Comparison of ENCODE assay signal across 1 cellular context in the genomic region with DNA sequence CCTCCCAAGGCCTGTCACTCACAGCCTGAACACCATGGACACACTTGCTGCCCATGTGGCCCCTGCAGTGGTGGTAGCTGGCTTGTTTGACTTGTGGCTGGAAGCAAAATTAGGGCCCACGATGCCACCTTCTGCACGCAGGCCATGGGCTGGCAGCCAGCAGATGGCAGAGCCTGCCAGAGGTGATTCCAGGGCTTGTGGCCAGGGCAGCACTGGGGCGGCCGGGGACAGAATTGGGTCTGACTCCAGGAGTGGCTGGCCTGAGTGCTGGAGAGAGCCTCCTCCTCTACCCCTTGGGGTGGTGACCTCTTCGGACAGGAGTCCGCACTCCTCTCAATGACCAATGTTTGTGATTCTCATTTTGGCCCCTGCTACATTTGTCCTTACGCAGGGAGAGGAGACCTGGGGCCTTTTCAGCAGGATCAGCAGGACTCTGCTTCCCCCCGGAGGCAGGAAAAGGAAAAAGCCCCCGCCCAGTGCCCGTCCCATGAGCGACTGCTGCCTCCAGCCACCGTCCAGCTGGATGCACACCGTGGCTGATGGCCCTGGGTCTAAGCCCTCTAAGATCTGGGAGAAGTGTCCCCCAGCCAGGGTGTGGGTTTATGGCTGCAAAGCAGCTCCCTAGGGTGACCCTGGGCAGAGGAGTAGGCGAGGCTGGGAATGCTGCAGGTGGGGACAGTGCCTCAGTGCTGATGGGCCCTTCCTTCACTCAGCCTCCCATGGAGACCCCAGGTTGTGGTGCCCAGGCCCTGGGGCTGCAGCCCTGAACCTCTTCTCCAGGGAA.
TF ChIP-seq lines count a peak whose summit lies in the region.

No MANE protein-coding gene starts in this region.

TF ChIP-seq in K562, 482 proteins besides CTCF, POLR2A, EP300 and RAD21 (continued from another document and continues in another):
- TF ChIP-seq, protein P1, sequence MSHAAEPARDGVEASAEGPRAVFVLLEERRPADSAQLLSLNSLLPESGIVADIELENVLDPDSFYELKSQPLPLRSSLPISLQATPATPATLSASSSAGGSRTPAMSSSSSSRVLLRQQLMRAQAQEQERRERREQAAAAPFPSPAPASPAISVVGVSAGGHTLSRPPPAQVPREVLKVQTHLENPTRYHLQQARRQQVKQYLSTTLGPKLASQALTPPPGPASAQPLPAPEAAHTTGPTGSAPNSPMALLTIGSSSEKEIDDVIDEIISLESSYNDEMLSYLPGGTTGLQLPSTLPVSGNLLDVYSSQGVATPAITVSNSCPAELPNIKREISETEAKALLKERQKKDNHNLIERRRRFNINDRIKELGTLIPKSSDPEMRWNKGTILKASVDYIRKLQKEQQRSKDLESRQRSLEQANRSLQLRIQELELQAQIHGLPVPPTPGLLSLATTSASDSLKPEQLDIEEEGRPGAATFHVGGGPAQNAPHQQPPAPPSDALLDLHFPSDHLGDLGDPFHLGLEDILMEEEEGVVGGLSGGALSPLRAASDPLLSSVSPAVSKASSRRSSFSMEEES (CRISPR knock-in tag; IDR thresholded peaks at IDR 0.05) = no peak
- TF ChIP-seq RHOXF2B (CRISPR knock-in tag; conservative IDR thresholded peaks at IDR 0.05) (no peak), ZNF75A (CRISPR knock-in tag; IDR thresholded peaks at IDR 0.05) (no peak), ZNF239 (CRISPR knock-in tag; IDR thresholded peaks at IDR 0.05) (peak; percentile 47; the same call in 1 of the 2 replicates), STAG1 (CRISPR knock-in tag; IDR thresholded peaks at IDR 0.05; ENCODE audit: borderline replicate concordance) (peak; percentile 94), SNIP1 (IDR thresholded peaks at IDR 0.05; ENCODE audit: low read depth) (no peak), FOXP1 (CRISPR knock-in tag; IDR thresholded peaks at IDR 0.05) (no peak), NR2C1 (IDR thresholded peaks at IDR 0.05) (no peak), NR2C1 (tag; IDR thresholded peaks at IDR 0.05) (peak; percentile 42; the same call in 1 of the 2 replicates), PRPF4 (IDR thresholded peaks at IDR 0.05; ENCODE audit: insufficient read depth, low read depth, low read length, poor library complexity, severe bottlenecking) (no peak), POLR2G (IDR thresholded peaks at IDR 0.05; ENCODE audit: low read depth, low read length) (peak; percentile 74), YY1 (IDR thresholded peaks at IDR 0.05; ENCODE audit: borderline replicate concordance in 1 of 3, control insufficient read depth in 1 of 3, extremely low read depth in 1 of 3, insufficient read depth in 3 of 3, insufficient read length in 1 of 3, insufficient replicate concordance in 2 of 3, low read depth in 1 of 3, low read length in 2 of 3) (no peak), RBM22 (IDR thresholded peaks at IDR 0.05; ENCODE audit: low read depth, low read length, poor library complexity, severe bottlenecking) (no peak), SMARCE1 (IDR thresholded peaks at IDR 0.05) (no peak), CCAR2 (IDR thresholded peaks at IDR 0.05; ENCODE audit: low read depth, low read length) (no peak), DPF2 (IDR thresholded peaks at IDR 0.05) (no peak), HMG20A (CRISPR knock-in tag; conservative IDR thresholded peaks at IDR 0.05) (no peak), MIER1 (IDR thresholded peaks at IDR 0.05; ENCODE audit: low read depth) (no peak), ZNF551 (CRISPR knock-in tag; IDR thresholded peaks at IDR 0.05) (no peak), NELFE (IDR thresholded peaks at IDR 0.05; ENCODE audit: insufficient read depth, insufficient read length) (no peak), ZNF316 (IDR thresholded peaks at IDR 0.05) (no peak), ZNF384 (IDR thresholded peaks at IDR 0.05; ENCODE audit: low read depth, low read length) (peak; percentile 54), GATAD2A (IDR thresholded peaks at IDR 0.05) (peak; percentile 33; the same call in 1 of the 2 replicates), TAF9B (IDR thresholded peaks at IDR 0.05; ENCODE audit: partially characterized antibody) (no peak)
- TF ChIP-seq, protein P2, sequence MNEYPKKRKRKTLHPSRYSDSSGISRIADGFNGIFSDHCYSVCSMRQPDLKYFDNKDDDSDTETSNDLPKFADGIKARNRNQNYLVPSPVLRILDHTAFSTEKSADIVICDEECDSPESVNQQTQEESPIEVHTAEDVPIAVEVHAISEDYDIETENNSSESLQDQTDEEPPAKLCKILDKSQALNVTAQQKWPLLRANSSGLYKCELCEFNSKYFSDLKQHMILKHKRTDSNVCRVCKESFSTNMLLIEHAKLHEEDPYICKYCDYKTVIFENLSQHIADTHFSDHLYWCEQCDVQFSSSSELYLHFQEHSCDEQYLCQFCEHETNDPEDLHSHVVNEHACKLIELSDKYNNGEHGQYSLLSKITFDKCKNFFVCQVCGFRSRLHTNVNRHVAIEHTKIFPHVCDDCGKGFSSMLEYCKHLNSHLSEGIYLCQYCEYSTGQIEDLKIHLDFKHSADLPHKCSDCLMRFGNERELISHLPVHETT (CRISPR knock-in tag; conservative IDR thresholded peaks at IDR 0.05 in 1 of 2, IDR thresholded peaks at IDR 0.05 in 1 of 2) = peak in 1 of 2 experiments; percentile 65; a peak in 1 of 4 replicates
- TF ChIP-seq, protein P3, sequence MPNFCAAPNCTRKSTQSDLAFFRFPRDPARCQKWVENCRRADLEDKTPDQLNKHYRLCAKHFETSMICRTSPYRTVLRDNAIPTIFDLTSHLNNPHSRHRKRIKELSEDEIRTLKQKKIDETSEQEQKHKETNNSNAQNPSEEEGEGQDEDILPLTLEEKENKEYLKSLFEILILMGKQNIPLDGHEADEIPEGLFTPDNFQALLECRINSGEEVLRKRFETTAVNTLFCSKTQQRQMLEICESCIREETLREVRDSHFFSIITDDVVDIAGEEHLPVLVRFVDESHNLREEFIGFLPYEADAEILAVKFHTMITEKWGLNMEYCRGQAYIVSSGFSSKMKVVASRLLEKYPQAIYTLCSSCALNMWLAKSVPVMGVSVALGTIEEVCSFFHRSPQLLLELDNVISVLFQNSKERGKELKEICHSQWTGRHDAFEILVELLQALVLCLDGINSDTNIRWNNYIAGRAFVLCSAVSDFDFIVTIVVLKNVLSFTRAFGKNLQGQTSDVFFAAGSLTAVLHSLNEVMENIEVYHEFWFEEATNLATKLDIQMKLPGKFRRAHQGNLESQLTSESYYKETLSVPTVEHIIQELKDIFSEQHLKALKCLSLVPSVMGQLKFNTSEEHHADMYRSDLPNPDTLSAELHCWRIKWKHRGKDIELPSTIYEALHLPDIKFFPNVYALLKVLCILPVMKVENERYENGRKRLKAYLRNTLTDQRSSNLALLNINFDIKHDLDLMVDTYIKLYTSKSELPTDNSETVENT (CRISPR knock-in tag; IDR thresholded peaks at IDR 0.05) = no peak
- TF ChIP-seq, protein P4, sequence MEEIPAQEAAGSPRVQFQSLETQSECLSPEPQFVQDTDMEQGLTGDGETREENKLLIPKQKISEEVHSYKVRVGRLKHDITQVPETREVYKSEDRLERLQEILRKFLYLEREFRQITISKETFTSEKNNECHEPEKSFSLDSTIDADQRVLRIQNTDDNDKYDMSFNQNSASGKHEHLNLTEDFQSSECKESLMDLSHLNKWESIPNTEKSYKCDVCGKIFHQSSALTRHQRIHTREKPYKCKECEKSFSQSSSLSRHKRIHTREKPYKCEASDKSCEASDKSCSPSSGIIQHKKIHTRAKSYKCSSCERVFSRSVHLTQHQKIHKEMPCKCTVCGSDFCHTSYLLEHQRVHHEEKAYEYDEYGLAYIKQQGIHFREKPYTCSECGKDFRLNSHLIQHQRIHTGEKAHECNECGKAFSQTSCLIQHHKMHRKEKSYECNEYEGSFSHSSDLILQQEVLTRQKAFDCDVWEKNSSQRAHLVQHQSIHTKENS (CRISPR knock-in tag; IDR thresholded peaks at IDR 0.05) = no peak
- TF ChIP-seq, protein P5, sequence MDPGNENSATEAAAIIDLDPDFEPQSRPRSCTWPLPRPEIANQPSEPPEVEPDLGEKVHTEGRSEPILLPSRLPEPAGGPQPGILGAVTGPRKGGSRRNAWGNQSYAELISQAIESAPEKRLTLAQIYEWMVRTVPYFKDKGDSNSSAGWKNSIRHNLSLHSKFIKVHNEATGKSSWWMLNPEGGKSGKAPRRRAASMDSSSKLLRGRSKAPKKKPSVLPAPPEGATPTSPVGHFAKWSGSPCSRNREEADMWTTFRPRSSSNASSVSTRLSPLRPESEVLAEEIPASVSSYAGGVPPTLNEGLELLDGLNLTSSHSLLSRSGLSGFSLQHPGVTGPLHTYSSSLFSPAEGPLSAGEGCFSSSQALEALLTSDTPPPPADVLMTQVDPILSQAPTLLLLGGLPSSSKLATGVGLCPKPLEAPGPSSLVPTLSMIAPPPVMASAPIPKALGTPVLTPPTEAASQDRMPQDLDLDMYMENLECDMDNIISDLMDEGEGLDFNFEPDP (CRISPR knock-in tag; IDR thresholded peaks at IDR 0.05) = peak; percentile 85; the same call in 1 of the 2 replicates
- TF ChIP-seq, protein P6, sequence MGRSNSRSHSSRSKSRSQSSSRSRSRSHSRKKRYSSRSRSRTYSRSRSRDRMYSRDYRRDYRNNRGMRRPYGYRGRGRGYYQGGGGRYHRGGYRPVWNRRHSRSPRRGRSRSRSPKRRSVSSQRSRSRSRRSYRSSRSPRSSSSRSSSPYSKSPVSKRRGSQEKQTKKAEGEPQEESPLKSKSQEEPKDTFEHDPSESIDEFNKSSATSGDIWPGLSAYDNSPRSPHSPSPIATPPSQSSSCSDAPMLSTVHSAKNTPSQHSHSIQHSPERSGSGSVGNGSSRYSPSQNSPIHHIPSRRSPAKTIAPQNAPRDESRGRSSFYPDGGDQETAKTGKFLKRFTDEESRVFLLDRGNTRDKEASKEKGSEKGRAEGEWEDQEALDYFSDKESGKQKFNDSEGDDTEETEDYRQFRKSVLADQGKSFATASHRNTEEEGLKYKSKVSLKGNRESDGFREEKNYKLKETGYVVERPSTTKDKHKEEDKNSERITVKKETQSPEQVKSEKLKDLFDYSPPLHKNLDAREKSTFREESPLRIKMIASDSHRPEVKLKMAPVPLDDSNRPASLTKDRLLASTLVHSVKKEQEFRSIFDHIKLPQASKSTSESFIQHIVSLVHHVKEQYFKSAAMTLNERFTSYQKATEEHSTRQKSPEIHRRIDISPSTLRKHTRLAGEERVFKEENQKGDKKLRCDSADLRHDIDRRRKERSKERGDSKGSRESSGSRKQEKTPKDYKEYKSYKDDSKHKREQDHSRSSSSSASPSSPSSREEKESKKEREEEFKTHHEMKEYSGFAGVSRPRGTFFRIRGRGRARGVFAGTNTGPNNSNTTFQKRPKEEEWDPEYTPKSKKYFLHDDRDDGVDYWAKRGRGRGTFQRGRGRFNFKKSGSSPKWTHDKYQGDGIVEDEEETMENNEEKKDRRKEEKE (IDR thresholded peaks at IDR 0.05; ENCODE audit: borderline replicate concordance in 1 of 2, control insufficient read depth in 1 of 2, low read depth in 2 of 2, low read length in 1 of 2) = 0 out of 4 replicates have a peak, but pooled peaks of 1 of the 2 experiments have one; percentile 31
- TF ChIP-seq, protein P7, sequence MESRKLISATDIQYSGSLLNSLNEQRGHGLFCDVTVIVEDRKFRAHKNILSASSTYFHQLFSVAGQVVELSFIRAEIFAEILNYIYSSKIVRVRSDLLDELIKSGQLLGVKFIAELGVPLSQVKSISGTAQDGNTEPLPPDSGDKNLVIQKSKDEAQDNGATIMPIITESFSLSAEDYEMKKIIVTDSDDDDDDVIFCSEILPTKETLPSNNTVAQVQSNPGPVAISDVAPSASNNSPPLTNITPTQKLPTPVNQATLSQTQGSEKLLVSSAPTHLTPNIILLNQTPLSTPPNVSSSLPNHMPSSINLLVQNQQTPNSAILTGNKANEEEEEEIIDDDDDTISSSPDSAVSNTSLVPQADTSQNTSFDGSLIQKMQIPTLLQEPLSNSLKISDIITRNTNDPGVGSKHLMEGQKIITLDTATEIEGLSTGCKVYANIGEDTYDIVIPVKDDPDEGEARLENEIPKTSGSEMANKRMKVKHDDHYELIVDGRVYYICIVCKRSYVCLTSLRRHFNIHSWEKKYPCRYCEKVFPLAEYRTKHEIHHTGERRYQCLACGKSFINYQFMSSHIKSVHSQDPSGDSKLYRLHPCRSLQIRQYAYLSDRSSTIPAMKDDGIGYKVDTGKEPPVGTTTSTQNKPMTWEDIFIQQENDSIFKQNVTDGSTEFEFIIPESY (CRISPR knock-in tag; IDR thresholded peaks at IDR 0.05) = no peak
- TF ChIP-seq, protein P8, sequence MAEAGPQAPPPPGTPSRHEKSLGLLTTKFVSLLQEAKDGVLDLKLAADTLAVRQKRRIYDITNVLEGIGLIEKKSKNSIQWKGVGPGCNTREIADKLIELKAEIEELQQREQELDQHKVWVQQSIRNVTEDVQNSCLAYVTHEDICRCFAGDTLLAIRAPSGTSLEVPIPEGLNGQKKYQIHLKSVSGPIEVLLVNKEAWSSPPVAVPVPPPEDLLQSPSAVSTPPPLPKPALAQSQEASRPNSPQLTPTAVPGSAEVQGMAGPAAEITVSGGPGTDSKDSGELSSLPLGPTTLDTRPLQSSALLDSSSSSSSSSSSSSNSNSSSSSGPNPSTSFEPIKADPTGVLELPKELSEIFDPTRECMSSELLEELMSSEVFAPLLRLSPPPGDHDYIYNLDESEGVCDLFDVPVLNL (CRISPR knock-in tag; IDR thresholded peaks at IDR 0.05; ENCODE audit: low read depth) = no peak
- TF ChIP-seq, protein P9, sequence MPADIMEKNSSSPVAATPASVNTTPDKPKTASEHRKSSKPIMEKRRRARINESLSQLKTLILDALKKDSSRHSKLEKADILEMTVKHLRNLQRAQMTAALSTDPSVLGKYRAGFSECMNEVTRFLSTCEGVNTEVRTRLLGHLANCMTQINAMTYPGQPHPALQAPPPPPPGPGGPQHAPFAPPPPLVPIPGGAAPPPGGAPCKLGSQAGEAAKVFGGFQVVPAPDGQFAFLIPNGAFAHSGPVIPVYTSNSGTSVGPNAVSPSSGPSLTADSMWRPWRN (IDR thresholded peaks at IDR 0.05; ENCODE audit: low read depth) = no peak
- TF ChIP-seq, protein P10, sequence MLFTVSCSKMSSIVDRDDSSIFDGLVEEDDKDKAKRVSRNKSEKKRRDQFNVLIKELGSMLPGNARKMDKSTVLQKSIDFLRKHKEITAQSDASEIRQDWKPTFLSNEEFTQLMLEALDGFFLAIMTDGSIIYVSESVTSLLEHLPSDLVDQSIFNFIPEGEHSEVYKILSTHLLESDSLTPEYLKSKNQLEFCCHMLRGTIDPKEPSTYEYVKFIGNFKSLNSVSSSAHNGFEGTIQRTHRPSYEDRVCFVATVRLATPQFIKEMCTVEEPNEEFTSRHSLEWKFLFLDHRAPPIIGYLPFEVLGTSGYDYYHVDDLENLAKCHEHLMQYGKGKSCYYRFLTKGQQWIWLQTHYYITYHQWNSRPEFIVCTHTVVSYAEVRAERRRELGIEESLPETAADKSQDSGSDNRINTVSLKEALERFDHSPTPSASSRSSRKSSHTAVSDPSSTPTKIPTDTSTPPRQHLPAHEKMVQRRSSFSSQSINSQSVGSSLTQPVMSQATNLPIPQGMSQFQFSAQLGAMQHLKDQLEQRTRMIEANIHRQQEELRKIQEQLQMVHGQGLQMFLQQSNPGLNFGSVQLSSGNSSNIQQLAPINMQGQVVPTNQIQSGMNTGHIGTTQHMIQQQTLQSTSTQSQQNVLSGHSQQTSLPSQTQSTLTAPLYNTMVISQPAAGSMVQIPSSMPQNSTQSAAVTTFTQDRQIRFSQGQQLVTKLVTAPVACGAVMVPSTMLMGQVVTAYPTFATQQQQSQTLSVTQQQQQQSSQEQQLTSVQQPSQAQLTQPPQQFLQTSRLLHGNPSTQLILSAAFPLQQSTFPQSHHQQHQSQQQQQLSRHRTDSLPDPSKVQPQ (CRISPR knock-in tag; IDR thresholded peaks at IDR 0.05; ENCODE audit: borderline replicate concordance) = no peak
- TF ChIP-seq, protein P11, sequence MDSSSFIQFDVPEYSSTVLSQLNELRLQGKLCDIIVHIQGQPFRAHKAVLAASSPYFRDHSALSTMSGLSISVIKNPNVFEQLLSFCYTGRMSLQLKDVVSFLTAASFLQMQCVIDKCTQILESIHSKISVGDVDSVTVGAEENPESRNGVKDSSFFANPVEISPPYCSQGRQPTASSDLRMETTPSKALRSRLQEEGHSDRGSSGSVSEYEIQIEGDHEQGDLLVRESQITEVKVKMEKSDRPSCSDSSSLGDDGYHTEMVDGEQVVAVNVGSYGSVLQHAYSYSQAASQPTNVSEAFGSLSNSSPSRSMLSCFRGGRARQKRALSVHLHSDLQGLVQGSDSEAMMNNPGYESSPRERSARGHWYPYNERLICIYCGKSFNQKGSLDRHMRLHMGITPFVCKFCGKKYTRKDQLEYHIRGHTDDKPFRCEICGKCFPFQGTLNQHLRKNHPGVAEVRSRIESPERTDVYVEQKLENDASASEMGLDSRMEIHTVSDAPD (CRISPR knock-in tag; IDR thresholded peaks at IDR 0.05) = no peak
